In genomic region chr20:53080969-53081871, GRCh38 we compare ENCODE assay signal across 1 cellular context.
A peak's percentile ranks its signal among the peaks of the same experiment; 100 is the strongest.
TF ChIP-seq lines count a peak whose summit lies in the region.

No MANE protein-coding gene starts in this region.

TF ChIP-seq in HepG2, 621 proteins besides CTCF, POLR2A, EP300 and RAD21 (continued from another document and continues in another):
- TF ChIP-seq ZNF513 (CRISPR knock-in tag; conservative IDR thresholded peaks at IDR 0.05) (no peak), NFE2L1 (CRISPR knock-in tag; IDR thresholded peaks at IDR 0.05; ENCODE audit: borderline replicate concordance) (no peak), ZNF503 (CRISPR knock-in tag; IDR thresholded peaks at IDR 0.05) (no peak), CAMTA2 (CRISPR knock-in tag; IDR thresholded peaks at IDR 0.05; ENCODE audit: borderline replicate concordance) (no peak), ZNF275 (CRISPR knock-in tag; IDR thresholded peaks at IDR 0.05; ENCODE audit: borderline replicate concordance) (no peak), KLF16 (CRISPR knock-in tag; IDR thresholded peaks at IDR 0.05) (no peak; a peak in 1 of 4 replicates), ZNF639 (CRISPR knock-in tag; conservative IDR thresholded peaks at IDR 0.05) (peak; percentile 56; the same call in 1 of the 2 replicates), SMAD9 (CRISPR knock-in tag; IDR thresholded peaks at IDR 0.05) (peak; percentile 80; the same call in 1 of the 2 replicates), PRDM10 (CRISPR knock-in tag; IDR thresholded peaks at IDR 0.05; ENCODE audit: low read depth) (no peak), SIX1 (CRISPR knock-in tag; IDR thresholded peaks at IDR 0.05; ENCODE audit: borderline replicate concordance) (peak; percentile 80), ZNF777 (CRISPR knock-in tag; IDR thresholded peaks at IDR 0.05) (no peak; the same call in 1 of the 2 replicates), HOXA5 (CRISPR knock-in tag; IDR thresholded peaks at IDR 0.05) (no peak; the same call in none of the 2 replicates), ZNF510 (CRISPR knock-in tag; IDR thresholded peaks at IDR 0.05; ENCODE audit: low read depth) (no peak), FOSL2 (CRISPR knock-in tag; IDR thresholded peaks at IDR 0.05) (peak; percentile 100), SCMH1 (CRISPR knock-in tag; IDR thresholded peaks at IDR 0.05; ENCODE audit: borderline replicate concordance) (no peak), ZBTB43 (CRISPR knock-in tag; conservative IDR thresholded peaks at IDR 0.05) (peak; percentile 100), ERF (CRISPR knock-in tag; IDR thresholded peaks at IDR 0.05) (peak; percentile 89; the same call in 1 of the 2 replicates), FOXA1 (IDR thresholded peaks at IDR 0.05) (no peak; the same call in 1 of the 2 replicates), FOXA1 (CRISPR knock-in tag; IDR thresholded peaks at IDR 0.05) (peak; percentile 98), HOMEZ (CRISPR knock-in tag; IDR thresholded peaks at IDR 0.05; ENCODE audit: low read depth) (peak; percentile 96), ELF1 (CRISPR knock-in tag; IDR thresholded peaks at IDR 0.05) (peak; percentile 61)
- TF ChIP-seq, protein P1, sequence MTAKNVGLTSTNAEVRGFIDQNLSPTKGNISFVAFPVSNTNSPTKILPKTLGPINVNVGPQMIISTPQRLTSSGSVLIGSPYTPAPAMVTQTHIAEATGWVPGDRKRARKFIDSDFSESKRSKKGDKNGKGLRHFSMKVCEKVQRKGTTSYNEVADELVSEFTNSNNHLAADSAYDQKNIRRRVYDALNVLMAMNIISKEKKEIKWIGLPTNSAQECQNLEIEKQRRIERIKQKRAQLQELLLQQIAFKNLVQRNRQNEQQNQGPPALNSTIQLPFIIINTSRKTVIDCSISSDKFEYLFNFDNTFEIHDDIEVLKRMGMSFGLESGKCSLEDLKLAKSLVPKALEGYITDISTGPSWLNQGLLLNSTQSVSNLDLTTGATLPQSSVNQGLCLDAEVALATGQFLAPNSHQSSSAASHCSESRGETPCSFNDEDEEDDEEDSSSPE (CRISPR knock-in tag; IDR thresholded peaks at IDR 0.05) = peak; percentile 50; the same call in 1 of the 2 replicates
- TF ChIP-seq, protein P2, sequence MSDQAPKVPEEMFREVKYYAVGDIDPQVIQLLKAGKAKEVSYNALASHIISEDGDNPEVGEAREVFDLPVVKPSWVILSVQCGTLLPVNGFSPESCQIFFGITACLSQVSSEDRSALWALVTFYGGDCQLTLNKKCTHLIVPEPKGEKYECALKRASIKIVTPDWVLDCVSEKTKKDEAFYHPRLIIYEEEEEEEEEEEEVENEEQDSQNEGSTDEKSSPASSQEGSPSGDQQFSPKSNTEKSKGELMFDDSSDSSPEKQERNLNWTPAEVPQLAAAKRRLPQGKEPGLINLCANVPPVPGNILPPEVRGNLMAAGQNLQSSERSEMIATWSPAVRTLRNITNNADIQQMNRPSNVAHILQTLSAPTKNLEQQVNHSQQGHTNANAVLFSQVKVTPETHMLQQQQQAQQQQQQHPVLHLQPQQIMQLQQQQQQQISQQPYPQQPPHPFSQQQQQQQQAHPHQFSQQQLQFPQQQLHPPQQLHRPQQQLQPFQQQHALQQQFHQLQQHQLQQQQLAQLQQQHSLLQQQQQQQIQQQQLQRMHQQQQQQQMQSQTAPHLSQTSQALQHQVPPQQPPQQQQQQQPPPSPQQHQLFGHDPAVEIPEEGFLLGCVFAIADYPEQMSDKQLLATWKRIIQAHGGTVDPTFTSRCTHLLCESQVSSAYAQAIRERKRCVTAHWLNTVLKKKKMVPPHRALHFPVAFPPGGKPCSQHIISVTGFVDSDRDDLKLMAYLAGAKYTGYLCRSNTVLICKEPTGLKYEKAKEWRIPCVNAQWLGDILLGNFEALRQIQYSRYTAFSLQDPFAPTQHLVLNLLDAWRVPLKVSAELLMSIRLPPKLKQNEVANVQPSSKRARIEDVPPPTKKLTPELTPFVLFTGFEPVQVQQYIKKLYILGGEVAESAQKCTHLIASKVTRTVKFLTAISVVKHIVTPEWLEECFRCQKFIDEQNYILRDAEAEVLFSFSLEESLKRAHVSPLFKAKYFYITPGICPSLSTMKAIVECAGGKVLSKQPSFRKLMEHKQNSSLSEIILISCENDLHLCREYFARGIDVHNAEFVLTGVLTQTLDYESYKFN (CRISPR knock-in tag; conservative IDR thresholded peaks at IDR 0.05) = peak; percentile 87
- TF ChIP-seq, protein P3, sequence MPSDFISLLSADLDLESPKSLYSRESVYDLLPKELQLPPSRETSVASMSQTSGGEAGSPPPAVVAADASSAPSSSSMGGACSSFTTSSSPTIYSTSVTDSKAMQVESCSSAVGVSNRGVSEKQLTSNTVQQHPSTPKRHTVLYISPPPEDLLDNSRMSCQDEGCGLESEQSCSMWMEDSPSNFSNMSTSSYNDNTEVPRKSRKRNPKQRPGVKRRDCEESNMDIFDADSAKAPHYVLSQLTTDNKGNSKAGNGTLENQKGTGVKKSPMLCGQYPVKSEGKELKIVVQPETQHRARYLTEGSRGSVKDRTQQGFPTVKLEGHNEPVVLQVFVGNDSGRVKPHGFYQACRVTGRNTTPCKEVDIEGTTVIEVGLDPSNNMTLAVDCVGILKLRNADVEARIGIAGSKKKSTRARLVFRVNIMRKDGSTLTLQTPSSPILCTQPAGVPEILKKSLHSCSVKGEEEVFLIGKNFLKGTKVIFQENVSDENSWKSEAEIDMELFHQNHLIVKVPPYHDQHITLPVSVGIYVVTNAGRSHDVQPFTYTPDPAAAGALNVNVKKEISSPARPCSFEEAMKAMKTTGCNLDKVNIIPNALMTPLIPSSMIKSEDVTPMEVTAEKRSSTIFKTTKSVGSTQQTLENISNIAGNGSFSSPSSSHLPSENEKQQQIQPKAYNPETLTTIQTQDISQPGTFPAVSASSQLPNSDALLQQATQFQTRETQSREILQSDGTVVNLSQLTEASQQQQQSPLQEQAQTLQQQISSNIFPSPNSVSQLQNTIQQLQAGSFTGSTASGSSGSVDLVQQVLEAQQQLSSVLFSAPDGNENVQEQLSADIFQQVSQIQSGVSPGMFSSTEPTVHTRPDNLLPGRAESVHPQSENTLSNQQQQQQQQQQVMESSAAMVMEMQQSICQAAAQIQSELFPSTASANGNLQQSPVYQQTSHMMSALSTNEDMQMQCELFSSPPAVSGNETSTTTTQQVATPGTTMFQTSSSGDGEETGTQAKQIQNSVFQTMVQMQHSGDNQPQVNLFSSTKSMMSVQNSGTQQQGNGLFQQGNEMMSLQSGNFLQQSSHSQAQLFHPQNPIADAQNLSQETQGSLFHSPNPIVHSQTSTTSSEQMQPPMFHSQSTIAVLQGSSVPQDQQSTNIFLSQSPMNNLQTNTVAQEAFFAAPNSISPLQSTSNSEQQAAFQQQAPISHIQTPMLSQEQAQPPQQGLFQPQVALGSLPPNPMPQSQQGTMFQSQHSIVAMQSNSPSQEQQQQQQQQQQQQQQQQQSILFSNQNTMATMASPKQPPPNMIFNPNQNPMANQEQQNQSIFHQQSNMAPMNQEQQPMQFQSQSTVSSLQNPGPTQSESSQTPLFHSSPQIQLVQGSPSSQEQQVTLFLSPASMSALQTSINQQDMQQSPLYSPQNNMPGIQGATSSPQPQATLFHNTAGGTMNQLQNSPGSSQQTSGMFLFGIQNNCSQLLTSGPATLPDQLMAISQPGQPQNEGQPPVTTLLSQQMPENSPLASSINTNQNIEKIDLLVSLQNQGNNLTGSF (CRISPR knock-in tag; IDR thresholded peaks at IDR 0.05) = no peak
